In the genomic region with DNA sequence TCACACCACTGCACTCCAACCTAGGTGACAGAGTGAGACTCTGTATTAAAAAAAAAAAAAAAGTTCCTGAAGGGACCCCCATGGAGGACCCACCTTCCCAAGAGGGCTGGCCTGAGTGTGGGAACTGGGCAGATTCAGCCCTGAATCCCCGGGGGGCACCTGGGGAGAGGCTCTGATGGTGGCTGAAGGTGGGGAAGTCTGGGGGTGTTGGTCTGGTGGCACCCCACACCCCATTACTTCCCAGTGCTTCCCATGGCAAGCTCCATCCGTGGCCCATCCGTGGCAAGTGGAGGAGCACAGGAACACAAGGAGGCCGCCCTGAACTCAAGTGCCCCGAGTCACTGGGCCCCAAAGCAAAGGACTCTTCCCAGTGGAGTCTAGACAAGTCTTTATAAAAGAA, we compare ENCODE assay signal across 27 cellular contexts. TPM values are rescaled to one million over a fixed set of nuclear protein-coding genes. Genes with fewer than 3 reads are reported as not detected.
DNase-seq lines count a peak whose midpoint lies in the region; ATAC-seq and TF ChIP-seq lines count a peak whose summit lies in the region.
"Had no signal": no experiment of that assay in that cellular context is flagged by ENCODE, and none has a peak within 500 bp of the region (broad histone marks: within the 10 kb centered on the region; RNA-seq: fewer than 3 reads in every experiment).

No MANE protein-coding gene starts in this region.

- WGBS in neuronal stem cell (ENCODE audit: extremely low coverage in 2 of 2, insufficient read length in 2 of 2, insufficient replicate concordance in 1 of 2), 2 donors = no CpG with 5 or more reads among the region's 5 CpGs

- H3K9me3 Mint-ChIP-seq in activated T-cell treated with anti-CD3 and anti-CD28 coated beads, Interleukin-2, amount 50 U/mL, for 4 hours = no peaks in the 10 kb centered on the region
- no peaks in the 10 kb centered on the region; the same call in 2 of the 3 replicates for H3K9me3 Mint-ChIP-seq in GM23338
- no peaks in the 10 kb centered on the region for H3K9me3 Mint-ChIP-seq in activated T-helper 17 cell treated with anti-CD3 and anti-CD28 coated beads, Interleukin-2, amount 50 U/mL, for 72 hours
- H3K9me3 Mint-ChIP-seq: mesothelial cell of epicardium, nephron had no signal

- H3K4me1 ChIP-seq in GM23338 (ENCODE audit: insufficient read depth) (peaks cover 2% of the 10 kb centered on the region; the same call in 1 of the 2 replicates), neuronal stem cell (ENCODE audit: control insufficient read depth in 2 of 2, insufficient read depth in 1 of 2, low read depth in 1 of 2, low read length in 2 of 2) (peaks cover 0 to 3% of the 10 kb centered on the region in 2 donors)
- H3K4me1 ChIP-seq: BE2C had no signal

- H3K9me2 ChIP-seq in GM23338 (ENCODE audit: insufficient read depth) = no peaks in the 10 kb centered on the region

- no peaks in the 10 kb centered on the region for H3K27me3 Mint-ChIP-seq in activated T-cell treated with anti-CD3 and anti-CD28 coated beads, Interleukin-2, amount 50 U/mL, for 4 hours (ENCODE audit: low read depth)
- H3K27me3 Mint-ChIP-seq in GM23338 (ENCODE audit: insufficient read depth, low read depth, poor library complexity) = peaks cover 13% of the 10 kb centered on the region
- no peaks in the 10 kb centered on the region for H3K27me3 Mint-ChIP-seq in activated T-helper 17 cell treated with anti-CD3 and anti-CD28 coated beads, Interleukin-2, amount 50 U/mL, for 72 hours

- H3K23ac ChIP-seq in neuronal stem cell (ENCODE audit: low read depth, low read length, poor library complexity) = no peak overlapping the region

- H3K27ac ChIP-seq in GM23338 (ENCODE audit: low read depth) (no peak overlapping the region), neuronal stem cell (replicated peaks; ENCODE audit: low read length) (no peak overlapping the region)
- H3K27ac ChIP-seq: brain microvascular endothelial cell, epithelial cell of prostate, ovary had no signal

- peaks cover 0 to 3% of the 10 kb centered on the region in 2 donors for H3K9me3 ChIP-seq in neuronal stem cell (replicated peaks in 1 of 2; ENCODE audit: control insufficient read depth in 2 of 2, insufficient read depth in 1 of 2, low read depth in 1 of 2, low read length in 2 of 2)
- H3K9me3 ChIP-seq: BE2C, MG63, ovary, transverse colon had no signal

- no peak overlapping the region for H3K4me3 ChIP-seq in GM23338
- no peak overlapping the region for H3K4me3 ChIP-seq in neuronal stem cell (ENCODE audit: low read length in 2 of 2)
- H3K4me3 ChIP-seq: MG63, ovary had no signal

- H3K4me2 ChIP-seq in GM23338 = no peak overlapping the region; the same call in 1 of the 2 replicates
- H3K4me2 ChIP-seq in neuronal stem cell (ENCODE audit: insufficient read depth, low read length, poor library complexity, severe bottlenecking) = no peak overlapping the region

- no peaks in the 10 kb centered on the region for H3K79me1 ChIP-seq in neuronal stem cell (ENCODE audit: low read depth, low read length)

- no peak for TF ChIP-seq CTCF in GM23338 (conservative IDR thresholded peaks at IDR 0.05; ENCODE audit: low read depth in 2 of 2)

- peak overlapping the region; percentile 96 for H3K4me3 Mint-ChIP-seq in activated T-cell treated with anti-CD3 and anti-CD28 coated beads, Interleukin-2, amount 50 U/mL, for 4 hours
- H3K4me3 Mint-ChIP-seq in GM23338 = peak overlapping the region; percentile 27; the same call in 2 of the 3 replicates
- H3K4me3 Mint-ChIP-seq in activated T-helper 17 cell treated with anti-CD3 and anti-CD28 coated beads, Interleukin-2, amount 50 U/mL, for 72 hours = peak overlapping the region; percentile 97
- H3K4me3 Mint-ChIP-seq: mesothelial cell of epicardium, nephron had no signal

- in situ Hi-C loops in G401 (cut with HindIII; ENCODE audit: low sequenced_read_pairs) = no loop called here

- peaks cover 3% of the 10 kb centered on the region; the same call in 1 of the 2 replicates for H4K20me1 ChIP-seq in GM23338 (replicated peaks; ENCODE audit: insufficient read depth)

- no peak overlapping the region for H2BK15ac ChIP-seq in neuronal stem cell (ENCODE audit: low read length)

- no peak overlapping the region for H3K27ac Mint-ChIP-seq in GM23338
- peak overlapping the region; percentile 36 for H3K27ac Mint-ChIP-seq in activated T-helper 17 cell treated with anti-CD3 and anti-CD28 coated beads, Interleukin-2, amount 50 U/mL, for 72 hours
- H3K27ac Mint-ChIP-seq: mesothelial cell of epicardium, nephron had no signal

- no peak overlapping the region for H3K4ac ChIP-seq in neuronal stem cell (ENCODE audit: low read length)

- H2AFZ ChIP-seq in GM23338 (no peak overlapping the region), neuronal stem cell (ENCODE audit: low read length) (no peak overlapping the region)

- H3K9ac ChIP-seq in neuronal stem cell (ENCODE audit: low read depth, low read length, poor library complexity) = no peak overlapping the region

- H4K91ac ChIP-seq in neuronal stem cell (ENCODE audit: low read depth, low read length, poor library complexity) = no peak overlapping the region

- peaks cover 15% of the 10 kb centered on the region for H3K36me3 Mint-ChIP-seq in activated T-cell treated with anti-CD3 and anti-CD28 coated beads, Interleukin-2, amount 50 U/mL, for 4 hours (ENCODE audit: insufficient read depth)
- H3K36me3 Mint-ChIP-seq in GM23338 (ENCODE audit: low read depth) = peaks cover 33% of the 10 kb centered on the region
- peaks cover 39% of the 10 kb centered on the region for H3K36me3 Mint-ChIP-seq in activated T-helper 17 cell treated with anti-CD3 and anti-CD28 coated beads, Interleukin-2, amount 50 U/mL, for 72 hours (ENCODE audit: low read depth)

- peaks cover 15% of the 10 kb centered on the region; the same call in 1 of the 2 replicates for H3F3A ChIP-seq in GM23338 (replicated peaks; ENCODE audit: low read depth)

- peaks cover 32% of the 10 kb centered on the region for H3K4me1 Mint-ChIP-seq in activated T-cell treated with anti-CD3 and anti-CD28 coated beads, Interleukin-2, amount 50 U/mL, for 4 hours (ENCODE audit: low read depth)
- peaks cover 7% of the 10 kb centered on the region for H3K4me1 Mint-ChIP-seq in GM23338
- H3K4me1 Mint-ChIP-seq in activated T-helper 17 cell treated with anti-CD3 and anti-CD28 coated beads, Interleukin-2, amount 50 U/mL, for 72 hours = peaks cover 23% of the 10 kb centered on the region
- H3K4me1 Mint-ChIP-seq: mesothelial cell of epicardium, nephron had no signal

- H2AK5ac ChIP-seq in neuronal stem cell (ENCODE audit: low read depth, low read length) = no peak overlapping the region

- H4K8ac ChIP-seq in neuronal stem cell (ENCODE audit: low read depth, low read length) = no peak overlapping the region

- no peaks in the 10 kb centered on the region for H3K79me2 ChIP-seq in GM23338 (replicated peaks; ENCODE audit: insufficient read depth)

- H3K36me3 ChIP-seq in GM23338 (ENCODE audit: insufficient read depth) = no peaks in the 10 kb centered on the region
- H3K36me3 ChIP-seq in neuronal stem cell (replicated peaks in 1 of 2; ENCODE audit: control insufficient read depth in 2 of 2, insufficient read depth in 2 of 2, low read length in 2 of 2) = peaks cover 27 to 67% of the 10 kb centered on the region in 2 donors
- H3K36me3 ChIP-seq: BE2C, MG63, ovary, transverse colon had no signal

- no peak overlapping the region for H2BK120ac ChIP-seq in neuronal stem cell (ENCODE audit: low read depth, low read length)

- H3K27me3 ChIP-seq in GM23338 (ENCODE audit: insufficient read depth) (peaks cover 5% of the 10 kb centered on the region; the same call in 1 of the 2 replicates), neuronal stem cell (ENCODE audit: control insufficient read depth in 3 of 3, insufficient read depth in 3 of 3, low read depth in 1 of 3, low read length in 3 of 3) (peaks cover 0 to 11% (median 0%) of the 10 kb centered on the region in 3 experiments)
- H3K27me3 ChIP-seq: BE2C, brain microvascular endothelial cell, MG63, ovary had no signal

- no peak overlapping the region for H2BK12ac ChIP-seq in neuronal stem cell (ENCODE audit: low read length)

- no peak overlapping the region for H3K18ac ChIP-seq in neuronal stem cell (ENCODE audit: low read length)

- no peak for DNase-seq in activated T-cell treated with anti-CD3 and anti-CD28 coated beads, Interleukin-2, amount 50 U/mL, for 4 hours
- DNase-seq in activated T-cell treated with anti-CD3 and anti-CD28 coated beads for 4 hours (no peak), GM23338 (ENCODE audit: low spot score) (no peak), neuronal stem cell (ENCODE audit: low spot score) (no peak), SW 1271 (lab: John Stamatoyannopoulos, UW) (no peak), G401 (ENCODE audit: low spot score) (no peak)
- DNase-seq: ACHN; amniotic stem cell; BE2C; brain microvascular endothelial cell; DND-41; islet precursor cell; KG1; MG63; NCI-H2029; NK-92 treated with Interleukin-12 subunit alpha and Interleukin-12 subunit beta, amount 100 ng/mL, for 24 hours; ovary; PC-3; transverse colon had no signal

- H3K14ac ChIP-seq in neuronal stem cell (ENCODE audit: low read length) = peak overlapping the region; percentile 38

- no peak for ATAC-seq in activated T-cell treated with anti-CD3 and anti-CD28 coated beads, Interleukin-2, amount 50 U/mL, for 4 hours
- ATAC-seq in GM23338 = no peak
- ATAC-seq in activated T-helper 17 cell treated with anti-CD3 and anti-CD28 coated beads, Interleukin-2, amount 50 U/mL, for 72 hours (replicated peaks) = no peak
- ATAC-seq: PC-3, Right ventricle myocardium inferior, SK-N-SH treated with all-trans-retinoic acid at 6 μM for 48 hours had no signal

- peak overlapping the region; percentile 24 for H2BK5ac ChIP-seq in neuronal stem cell (ENCODE audit: low read length)

RNA-seq across cellular contexts. Expression of gene TNFRSF25, which starts 0.8 kb away (rescaled TPM):
- total RNA-seq in activated T-cell treated with anti-CD3 and anti-CD28 coated beads, Interleukin-2, amount 50 U/mL, for 4 hours = 100 to 1,000 TPM; 137 to 149 (median 145) TPM
- 25.3 and 26.3 TPM in 2 replicates for total RNA-seq in GM23338 (2014; rRNA removed; shearing (Covaris generic))
- 13.6 and 15.2 TPM in 2 replicates for polyA plus RNA-seq in GM23338 (2016; fragmentation: Nextera tagmentation; extraction: Ambion mirVana)
- total RNA-seq in activated T-helper 17 cell treated with anti-CD3 and anti-CD28 coated beads, Interleukin-2, amount 50 U/mL, for 72 hours = 100 to 1,000 TPM; 132 to 199 TPM
- 14.5 TPM for polyA plus RNA-seq in neuronal stem cell (2013, experiment 1 of 2)
- 14.1 TPM for polyA plus RNA-seq in neuronal stem cell (2013, experiment 2 of 2)
- total RNA-seq in G401 (2014; rRNA removed; shearing (Covaris generic)) = 4.9 and 6.1 TPM in 2 replicates

RNA-seq across cellular contexts. Expression of gene PLEKHG5, which starts 24.7 kb away (rescaled TPM):
- total RNA-seq in activated T-cell treated with anti-CD3 and anti-CD28 coated beads, Interleukin-2, amount 50 U/mL, for 4 hours = 1 to 10 TPM; 1.2 to 2.1 (median 1.4) TPM
- total RNA-seq in GM23338 (2014; rRNA removed; shearing (Covaris generic)) = 25.8 and 26.4 TPM in 2 replicates
- 9.0 and 10.2 TPM in 2 replicates for polyA plus RNA-seq in GM23338 (2016; fragmentation: Nextera tagmentation; extraction: Ambion mirVana)
- 1 to 10 TPM; 3.2 to 3.8 TPM for total RNA-seq in activated T-helper 17 cell treated with anti-CD3 and anti-CD28 coated beads, Interleukin-2, amount 50 U/mL, for 72 hours
- 18.8 TPM for polyA plus RNA-seq in neuronal stem cell (2013, experiment 1 of 2)
- 18.8 TPM for polyA plus RNA-seq in neuronal stem cell (2013, experiment 2 of 2)
- total RNA-seq in G401 (2014; rRNA removed; shearing (Covaris generic)) = 8.2 and 8.6 TPM in 2 replicates

RNA-seq across cellular contexts. Expression of gene ESPN, which starts 42.2 kb away (rescaled TPM):
- total RNA-seq in activated T-cell treated with anti-CD3 and anti-CD28 coated beads, Interleukin-2, amount 50 U/mL, for 4 hours = under 1 TPM; 0.42 to 0.76 (median 0.60) TPM
- 12.7 and 13.6 TPM in 2 replicates for total RNA-seq in GM23338 (2014; rRNA removed; shearing (Covaris generic))
- 12.2 and 13.5 TPM in 2 replicates for polyA plus RNA-seq in GM23338 (2016; fragmentation: Nextera tagmentation; extraction: Ambion mirVana)
- total RNA-seq in activated T-helper 17 cell treated with anti-CD3 and anti-CD28 coated beads, Interleukin-2, amount 50 U/mL, for 72 hours = 1 to 10 TPM in 1 of 2 donors, under 1 TPM in 1; 0.71 to 3.5 TPM
- polyA plus RNA-seq in neuronal stem cell (2013, experiment 1 of 2) = 3.5 TPM
- polyA plus RNA-seq in neuronal stem cell (2013, experiment 2 of 2) = 3.6 TPM
- 0.07 TPM in 1 of 2 replicates, not detected in the other for total RNA-seq in G401 (2014; rRNA removed; shearing (Covaris generic))

RNA-seq across cellular contexts. Expression of gene HES2, which starts 47.0 kb away (rescaled TPM):
- not detected for total RNA-seq in activated T-cell treated with anti-CD3 and anti-CD28 coated beads, Interleukin-2, amount 50 U/mL, for 4 hours
- 1.2 and 1.6 TPM in 2 replicates for total RNA-seq in GM23338 (2014; rRNA removed; shearing (Covaris generic))
- 1.1 and 2.1 TPM in 2 replicates for polyA plus RNA-seq in GM23338 (2016; fragmentation: Nextera tagmentation; extraction: Ambion mirVana)
- total RNA-seq in activated T-helper 17 cell treated with anti-CD3 and anti-CD28 coated beads, Interleukin-2, amount 50 U/mL, for 72 hours = under 1 TPM; 0.17 to 0.37 TPM
- 0.26 TPM for polyA plus RNA-seq in neuronal stem cell (2013, experiment 1 of 2)
- polyA plus RNA-seq in neuronal stem cell (2013, experiment 2 of 2) = 0.22 TPM
- 1.6 and 3.1 TPM in 2 replicates for total RNA-seq in G401 (2014; rRNA removed; shearing (Covaris generic))
- total RNA-seq: liver, Right ventricle myocardium inferior, skeletal muscle tissue had no signal
- polyA plus RNA-seq: ovary had no signal

Comparison
In these comparisons a context has a peak if more than half of its experiments do, and no peak if none do; other contexts are left out.
1. H3K4me3 Mint-ChIP-seq: peak in every context shown above with its lines; median percentile 97 in activated T-helper 17 cell treated with anti-CD3 and anti-CD28 coated beads, Interleukin-2, amount 50 U/mL, for 72 hours; 96 in activated T-cell treated with anti-CD3 and anti-CD28 coated beads, Interleukin-2, amount 50 U/mL, for 4 hours; 27 in GM23338.